Comparison of ENCODE assay signal across 8 cellular contexts in genomic region chr20:31698803-31699718, GRCh38. TPM values are rescaled to one million over a fixed set of nuclear protein-coding genes. Genes with fewer than 3 reads are reported as not detected.
A peak's percentile ranks its signal among the peaks of the same experiment; 100 is the strongest.
DNase-seq lines count a peak whose midpoint lies in the region; ATAC-seq and TF ChIP-seq lines count a peak whose summit lies in the region.

No MANE protein-coding gene starts in this region.

- BruUV-seq in Panc1 (replicated peaks; lab: Mats Ljungman, UMichigan): TSS peak; percentile 0

- H3K9me3 ChIP-seq in Panc1 (ENCODE audit: control insufficient read depth, insufficient read depth, low read depth, low read length) (no peaks in the 10 kb centered on the region), colonic mucosa (no peaks in the 10 kb centered on the region), lower lobe of right lung (no peaks in the 10 kb centered on the region), thymus (ENCODE audit: control insufficient read depth) (no peaks in the 10 kb centered on the region)

- intact Hi-C loops in Panc1 (cut with micrococcal nuclease; ENCODE audit: unreplicated experiment) (no loop called here), colonic mucosa (cut with DNase I) (no loop called here), lower lobe of right lung (cut with DNase I) (no loop called here)

- POLR2A ChIA-PET in Panc1 (lab: Charles Lee): interaction anchor here (0.6 to 1.1 kb wide), 6 partner anchors 8 to 1860 kb away, joined by 3 to 5 read pairs (median 4); no protein-coding TSS in a partner anchor

- H3K27ac ChIP-seq in Panc1 (ENCODE audit: low read length) (peak overlapping the region; percentile 71), colonic mucosa (peak overlapping the region; percentile 81), lower lobe of right lung (peak overlapping the region; percentile 85), thymus (ENCODE audit: low read depth) (peak overlapping the region; percentile 72)

- 78% methylated on average over 6 of the region's 6 CpGs for WGBS in thymus

- in situ Hi-C loops in Panc1 (cut with HindIII; ENCODE audit: low pct_unique_long_range_greater_than_20kb, low sequenced_read_pairs): no loop called here

- peak overlapping the region in 1 of 2 donors; percentile 42 for H3K9ac ChIP-seq in colonic mucosa (ENCODE audit: low read depth in 2 of 2, low read length in 2 of 2)

- CTCF ChIA-PET in Panc1 (lab: Charles Lee): interaction anchor here (0.5 to 2.1 kb wide), 5 partner anchors 25 to 142 kb away, joined by 3 to 10 read pairs (median 6); no protein-coding TSS in a partner anchor

- H3K36me3 ChIP-seq in Panc1 (ENCODE audit: control insufficient read depth, insufficient read depth, low read length) (peaks cover 4% of the 10 kb centered on the region; the same call in 1 of the 2 replicates), colonic mucosa (no peaks in the 10 kb centered on the region), lower lobe of right lung (peaks cover 24% of the 10 kb centered on the region), thymus (ENCODE audit: control insufficient read depth, insufficient read depth) (peaks cover 20% of the 10 kb centered on the region)

- TF ChIP-seq CTCF in Panc1 (IDR thresholded peaks at IDR 0.05) (no peak), colonic mucosa (IDR thresholded peaks at IDR 0.05) (no peak), lower lobe of right lung (IDR thresholded peaks at IDR 0.05) (no peak)

- ATAC-seq in GM19351 (IDR thresholded peaks at IDR 0.05; ENCODE audit: unreplicated experiment) (peak; percentile 97), HG03354 (IDR thresholded peaks at IDR 0.05; ENCODE audit: poor library complexity, severe bottlenecking, unreplicated experiment) (peak; percentile 91), Panc1 (peak; percentile 43), lower lobe of right lung (peak; percentile 93 to 94)

- no peak overlapping the region for H3K4me3 ChIP-seq in Panc1 (ENCODE audit: low read depth in 2 of 2, low read length in 2 of 2)
- H3K4me3 ChIP-seq in colonic mucosa: no peak overlapping the region
- H3K4me3 ChIP-seq in lower lobe of right lung: no peak overlapping the region
- H3K4me3 ChIP-seq in thymus (ENCODE audit: low read length): no peak overlapping the region

- peak; percentile 93 for DNase-seq in DMS153 (lab: John Stamatoyannopoulos, UW)
- peak; percentile 99 for DNase-seq in Panc1 (ENCODE audit: low read depth, low spot score)
- DNase-seq in colonic mucosa: peak; percentile 68
- DNase-seq in lower lobe of right lung: peak; percentile 55
- no peak for DNase-seq in cerebellar nuclear complex (lab: John Stamatoyannopoulos, UW)

- H3K4me1 ChIP-seq in Panc1 (ENCODE audit: control insufficient read depth, insufficient read depth, low read length): peaks cover 40% of the 10 kb centered on the region
- H3K4me1 ChIP-seq in colonic mucosa: peaks cover 11% of the 10 kb centered on the region
- H3K4me1 ChIP-seq in lower lobe of right lung: peaks cover 94% of the 10 kb centered on the region
- peaks cover 57% of the 10 kb centered on the region for H3K4me1 ChIP-seq in thymus (ENCODE audit: control insufficient read depth, insufficient read depth, low read length)

- H3K27me3 ChIP-seq in Panc1 (ENCODE audit: control insufficient read depth, insufficient read depth, low read length) (no peaks in the 10 kb centered on the region), colonic mucosa (no peaks in the 10 kb centered on the region), lower lobe of right lung (ENCODE audit: low read depth) (no peaks in the 10 kb centered on the region), thymus (ENCODE audit: control insufficient read depth, insufficient read depth) (no peaks in the 10 kb centered on the region)

RNA-seq across cellular contexts. Expression of gene BCL2L1, which starts 23.6 kb away (rescaled TPM):
- total RNA-seq in Panc1 (2021; ENCODE audit: unreplicated experiment) (150 TPM), colonic mucosa (10 to 100 TPM; 55.9 to 59.4 TPM), lower lobe of right lung (126 TPM)
- 127 TPM for polyA plus RNA-seq in Panc1 (2012; ENCODE audit: insufficient read length)
- 58.3 TPM for polyA plus RNA-seq in thymus

RNA-seq across cellular contexts. Expression of gene TPX2, which starts 40.0 kb away (rescaled TPM):
- total RNA-seq in Panc1 (2021; ENCODE audit: unreplicated experiment) (248 TPM), colonic mucosa (10 to 100 TPM; 21.8 to 74.5 TPM), lower lobe of right lung (1.9 TPM)
- 84.6 TPM for polyA plus RNA-seq in Panc1 (2012; ENCODE audit: insufficient read length)
- 8.2 TPM for polyA plus RNA-seq in thymus

Comparison
In these comparisons a context has a peak if more than half of its experiments do, and no peak if none do; other contexts are left out.
1. DNase-seq: peak in DMS153 (single experiment), Panc1 (single experiment), colonic mucosa (single experiment) and lower lobe of right lung (single experiment); none in cerebellar nuclear complex (0 of 2).
2. ATAC-seq: peak in every context shown above with its lines; median percentile 97 in GM19351; 94 in lower lobe of right lung; 91 in HG03354; 43 in Panc1.
3. Peak in every context shown above with its lines, with median percentiles within 50 percentile points of each other: H3K27ac ChIP-seq.